Comparison of ENCODE assay signal across 18 cellular contexts in genomic region chr6:14674458-14674857, GRCh38.
DNase-seq lines count a peak whose midpoint lies in the region; ATAC-seq and TF ChIP-seq lines count a peak whose summit lies in the region.
"Had no signal": no experiment of that assay in that cellular context is flagged by ENCODE, and none has a peak within 500 bp of the region (broad histone marks: within the 10 kb centered on the region; RNA-seq: fewer than 3 reads in every experiment).

No MANE protein-coding gene starts in this region.

- no peaks in the 10 kb centered on the region for H3K36me3 Mint-ChIP-seq in activated CD4-positive, alpha-beta T cell treated with anti-CD3 and anti-CD28 coated beads for 36 hours (ENCODE audit: low read depth)
- H3K36me3 Mint-ChIP-seq in activated CD4-positive, alpha-beta T cell treated with anti-CD3 and anti-CD28 coated beads, Interleukin-2, amount 10 ng/mL, durations not matched to agents 24 days and 14 days (ENCODE audit: low read depth) = no peaks in the 10 kb centered on the region

- BruUV-seq in OCI-LY7 (replicated peaks; lab: Mats Ljungman, UMichigan) = no TSS peak

- peaks cover 48% of the 10 kb centered on the region for H3K4me1 ChIP-seq in BLaER1
- H3K4me1 ChIP-seq in OCI-LY7 (ENCODE audit: insufficient read depth, low read length, poor library complexity, severe bottlenecking) = peaks cover 53% of the 10 kb centered on the region

- no peaks in the 10 kb centered on the region for H3K27me3 Mint-ChIP-seq in activated CD4-positive, alpha-beta T cell treated with anti-CD3 and anti-CD28 coated beads for 36 hours
- H3K27me3 Mint-ChIP-seq in activated CD4-positive, alpha-beta T cell treated with anti-CD3 and anti-CD28 coated beads, Interleukin-2, amount 10 ng/mL, durations not matched to agents 24 days and 14 days = peaks cover 9% of the 10 kb centered on the region

- H3K9me3 ChIP-seq in BLaER1 (peaks cover 7% of the 10 kb centered on the region; the same call in 1 of the 2 replicates), OCI-LY7 (ENCODE audit: low read length) (no peaks in the 10 kb centered on the region)

- H3K4me3 Mint-ChIP-seq in activated CD4-positive, alpha-beta T cell treated with anti-CD3 and anti-CD28 coated beads for 36 hours = peak overlapping the region; percentile 39
- H3K4me3 Mint-ChIP-seq in activated CD4-positive, alpha-beta T cell treated with anti-CD3 and anti-CD28 coated beads, Interleukin-2, amount 10 ng/mL, durations not matched to agents 24 days and 14 days = no peak overlapping the region

- H2AFZ ChIP-seq in OCI-LY7 (ENCODE audit: low read length) = peak overlapping the region; percentile 49; the same call in 1 of the 2 replicates

- POLR2A ChIA-PET in activated CD4-positive, alpha-beta T cell treated with anti-CD3 and anti-CD28 coated beads for 36 hours (lab: Charles Lee) = interaction anchor here (1.5 kb wide), 1 partner anchor 35 kb away, joined by 3 read pairs; no protein-coding TSS in a partner anchor
- POLR2A ChIA-PET in OCI-LY7 (lab: Charles Lee) = interaction anchor here (0.7 to 1.3 kb wide), 3 partner anchors 12 to 18 kb away, joined by 3 to 4 read pairs (median 3); no protein-coding TSS in a partner anchor

- H3K9ac ChIP-seq in BLaER1 = no peak overlapping the region

- no peak overlapping the region for H3K4me3 ChIP-seq in BLaER1
- no peak overlapping the region for H3K4me3 ChIP-seq in OCI-LY7 (ENCODE audit: low read depth, low read length, poor library complexity, severe bottlenecking)
- H3K4me3 ChIP-seq in epithelial cell of esophagus (ENCODE audit: low read length) = no peak overlapping the region

- H3K79me2 ChIP-seq in OCI-LY7 (ENCODE audit: insufficient read depth, low read depth, low read length) = no peaks in the 10 kb centered on the region

- TF ChIP-seq CTCF in OCI-LY7 (conservative IDR thresholded peaks at IDR 0.05; ENCODE audit: low read length) = no peak
- no peak for TF ChIP-seq CTCF in epithelial cell of esophagus (IDR thresholded peaks at IDR 0.05; ENCODE audit: insufficient read depth, low read depth, low read length, missing control alignments)

- peak overlapping the region; percentile 96 for H3K27ac Mint-ChIP-seq in activated CD4-positive, alpha-beta T cell treated with anti-CD3 and anti-CD28 coated beads for 36 hours
- H3K27ac Mint-ChIP-seq in activated CD4-positive, alpha-beta T cell treated with anti-CD3 and anti-CD28 coated beads, Interleukin-2, amount 10 ng/mL, durations not matched to agents 24 days and 14 days = no peak overlapping the region

- H3K4me1 Mint-ChIP-seq in activated CD4-positive, alpha-beta T cell treated with anti-CD3 and anti-CD28 coated beads for 36 hours = peaks cover 52% of the 10 kb centered on the region
- peaks cover 27% of the 10 kb centered on the region for H3K4me1 Mint-ChIP-seq in activated CD4-positive, alpha-beta T cell treated with anti-CD3 and anti-CD28 coated beads, Interleukin-2, amount 10 ng/mL, durations not matched to agents 24 days and 14 days

- H3K27ac ChIP-seq in BLaER1 (no peak overlapping the region), OCI-LY7 (ENCODE audit: low read depth, low read length, poor library complexity, severe bottlenecking) (peak overlapping the region; percentile 37)
- H3K27ac ChIP-seq: C4-2B had no signal

- H3K4me2 ChIP-seq in BLaER1 (peak overlapping the region; percentile 15; the same call in 1 of the 2 replicates), OCI-LY7 (ENCODE audit: low read length) (peak overlapping the region; percentile 48)

- no peaks in the 10 kb centered on the region for H3K9me3 Mint-ChIP-seq in activated CD4-positive, alpha-beta T cell treated with anti-CD3 and anti-CD28 coated beads for 36 hours (ENCODE audit: low read depth)
- peaks cover 3% of the 10 kb centered on the region for H3K9me3 Mint-ChIP-seq in activated CD4-positive, alpha-beta T cell treated with anti-CD3 and anti-CD28 coated beads, Interleukin-2, amount 10 ng/mL, durations not matched to agents 24 days and 14 days

- peak; percentile 35 for ATAC-seq in activated CD4-positive, alpha-beta T cell treated with anti-CD3 and anti-CD28 coated beads for 36 hours
- ATAC-seq in HG03342 (IDR thresholded peaks at IDR 0.05; ENCODE audit: unreplicated experiment) = no peak
- ATAC-seq: Panc1, SK-N-SH treated with all-trans-retinoic acid at 6 μM for 48 hours had no signal

- no peaks in the 10 kb centered on the region for H3K27me3 ChIP-seq in BLaER1

- intact Hi-C loops in activated CD4-positive, alpha-beta T cell treated with anti-CD3 and anti-CD28 coated beads for 36 hours (cut with DNase I, micrococcal nuclease) = loop anchor here (2.0 to 10.0 kb wide), 4 partner anchors 36 to 950 kb away; no protein-coding TSS in a partner anchor
- intact Hi-C loops in activated CD4-positive, alpha-beta T cell treated with anti-CD3 and anti-CD28 coated beads, Interleukin-2, amount 10 ng/mL, durations not matched to agents 24 days and 14 days (cut with micrococcal nuclease) = loop anchor here (1.0 kb wide), 1 partner anchor 10 kb away; no protein-coding TSS in a partner anchor
- intact Hi-C loops in OCI-LY7 (cut with micrococcal nuclease; ENCODE audit: unreplicated experiment) = no loop called here

- no peak for DNase-seq in activated CD4-positive, alpha-beta T cell treated with anti-CD3 and anti-CD28 coated beads for 36 hours
- no peak for DNase-seq in activated CD4-positive, alpha-beta T cell treated with anti-CD3 and anti-CD28 coated beads, Interleukin-2, amount 10 ng/mL, durations not matched to agents 24 days and 14 days
- peak; percentile 80 for DNase-seq in OCI-LY7 (ENCODE audit: low spot score)
- peak; percentile 90 for DNase-seq in epithelial cell of esophagus (ENCODE audit: low read depth)
- DNase-seq in stimulated activated CD4-positive, alpha-beta T cell treated with anti-CD3 and anti-CD28 coated beads, Interleukin-2, amount 100 ng/mL, for 48 hours = no peak
- DNase-seq in NCI-H2171 (lab: John Stamatoyannopoulos, UW) = no peak
- DNase-seq: DMS153, GOT3, KBM-7, NCI-H1092, NCI-H446 treated with DMSO at 0.1 percent for 48 hours, NCI-H774, SHP77 had no signal

- CTCF ChIA-PET in activated CD4-positive, alpha-beta T cell treated with anti-CD3 and anti-CD28 coated beads for 36 hours (lab: Charles Lee) = interaction anchor here (1.2 kb wide), 1 partner anchor 55 kb away, joined by 3 read pairs; no protein-coding TSS in a partner anchor
- CTCF ChIA-PET in OCI-LY7 (lab: Charles Lee; ENCODE audit: unreplicated experiment) = interaction anchor here (0.6 to 0.7 kb wide), 3 partner anchors 51 to 678 kb away, joined by 3 to 10 read pairs (median 4); no protein-coding TSS in a partner anchor

- no peaks in the 10 kb centered on the region for H3K36me3 ChIP-seq in BLaER1
- H3K36me3 ChIP-seq in OCI-LY7 (ENCODE audit: insufficient read depth, low read length) = no peaks in the 10 kb centered on the region

- no peaks in the 10 kb centered on the region for H3K9me2 ChIP-seq in OCI-LY7 (ENCODE audit: insufficient read depth, low read length)

- H4K20me1 ChIP-seq in BLaER1 (no peaks in the 10 kb centered on the region), OCI-LY7 (ENCODE audit: insufficient read depth, low read length) (no peaks in the 10 kb centered on the region)

Comparison
In these comparisons a context has a peak if more than half of its experiments do, and no peak if none do; other contexts are left out.
1. DNase-seq: peak in OCI-LY7 (single experiment) and epithelial cell of esophagus (single experiment); none in activated CD4-positive, alpha-beta T cell treated with anti-CD3 and anti-CD28 coated beads for 36 hours (single experiment), activated CD4-positive, alpha-beta T cell treated with anti-CD3 and anti-CD28 coated beads, Interleukin-2, amount 10 ng/mL, durations not matched to agents 24 days and 14 days (single experiment), stimulated activated CD4-positive, alpha-beta T cell treated with anti-CD3 and anti-CD28 coated beads, Interleukin-2, amount 100 ng/mL, for 48 hours (0 of 2) and NCI-H2171 (single experiment).